Comparison of ENCODE assay signal across 8 cellular contexts in the genomic region with DNA sequence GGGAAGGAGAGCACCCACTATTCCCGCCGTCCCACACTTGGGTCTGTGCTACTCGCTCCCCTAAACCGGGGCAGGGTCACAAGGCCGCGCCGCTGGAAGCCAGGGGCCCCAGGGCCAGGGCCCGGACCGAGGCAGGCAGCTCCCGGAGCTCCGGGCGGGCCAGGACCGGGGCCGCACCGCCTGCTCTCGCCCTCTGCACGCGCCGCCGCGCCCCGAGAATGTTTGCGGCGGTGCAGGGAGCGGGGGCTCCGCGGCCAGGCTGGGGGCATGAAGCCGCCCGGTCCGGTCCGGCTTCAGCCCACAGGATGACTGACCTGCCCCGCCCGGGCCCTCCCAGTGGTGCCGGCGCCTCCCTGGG. TPM values are rescaled to one million over a fixed set of nuclear protein-coding genes. Genes with fewer than 3 reads are reported as not detected.
DNase-seq lines count a peak whose midpoint lies in the region; ATAC-seq, FAIRE-seq and TF ChIP-seq lines count a peak whose summit lies in the region.

No MANE protein-coding gene starts in this region.

- H3K9me1 ChIP-seq in K562 (ENCODE audit: control insufficient read depth, insufficient read depth, low read length) = no peaks in the 10 kb centered on the region

- DNase-seq in HAP-1 (ENCODE audit: low spot score in 2 of 2) (peak in 1 of 2 experiments; percentile 20), K562 (ENCODE audit: extremely low read depth in 1 of 4, low spot score in 3 of 4) (no peak), mesothelial cell of epicardium (ENCODE audit: low spot score in 2 of 2, unreplicated experiment in 2 of 2) (no peak), amniotic stem cell (lab: John Stamatoyannopoulos, UW) (no peak), nucleus accumbens (lab: John Stamatoyannopoulos, UW) (no peak), HuH-7.5 (ENCODE audit: low spot score) (no peak)

- H4K20me1 ChIP-seq in K562 (replicated peaks; ENCODE audit: control insufficient read depth, insufficient read depth, low read length) = no peaks in the 10 kb centered on the region

- peaks cover 17% of the 10 kb centered on the region for H3K27me3 Mint-ChIP-seq in mesothelial cell of epicardium (ENCODE audit: low read depth)

- no peak overlapping the region for H3K27ac ChIP-seq in ACC112 (ENCODE audit: low read depth, low read length)
- no peak overlapping the region for H3K27ac ChIP-seq in K562 (ENCODE audit: extremely low read depth, low read depth, low read length)

- peaks cover 6% of the 10 kb centered on the region for H3K36me3 Mint-ChIP-seq in mesothelial cell of epicardium

- no TSS peak for BruUV-seq in K562 (replicated peaks; lab: Mats Ljungman, UMichigan)

- H3K9me3 ChIP-seq in HAP-1 (no peaks in the 10 kb centered on the region), K562 (replicated peaks; ENCODE audit: control insufficient read depth, insufficient read depth, low read depth, low read length) (no peaks in the 10 kb centered on the region)

- no peak overlapping the region for H3K27ac Mint-ChIP-seq in mesothelial cell of epicardium

- TF ChIP-seq POLR2A in K562 (conservative IDR thresholded peaks at IDR 0.05) = no peak

- in situ Hi-C loops in HAP-1 (cut with MboI; ENCODE audit: low sequenced_read_pairs) (no loop called here), K562 (cut with MboI) (no loop called here)

- WGBS in K562 (ENCODE audit: insufficient coverage, low coverage, missing lambda C conversion rate) = 35% methylated on average over 17 of the region's 35 CpGs

- H3K27me3 ChIP-seq in ACC112 (ENCODE audit: insufficient read depth, low read length) (peaks cover 60% of the 10 kb centered on the region), HAP-1 (ENCODE audit: low read depth) (no peaks in the 10 kb centered on the region), K562 (ENCODE audit: control insufficient read depth in 2 of 2, insufficient read depth in 2 of 2, low read length in 2 of 2) (peaks cover 7 to 28% of the 10 kb centered on the region in 2 experiments)

- H3K36me3 ChIP-seq in ACC112 (ENCODE audit: insufficient read depth, low read length) (no peaks in the 10 kb centered on the region), HAP-1 (replicated peaks) (peaks cover 29% of the 10 kb centered on the region), K562 (ENCODE audit: control insufficient read depth, insufficient read depth, low read length) (no peaks in the 10 kb centered on the region)

- intact Hi-C loops in K562 (cut with micrococcal nuclease) = no loop called here

- TF ChIP-seq EP300 in K562 (IDR thresholded peaks at IDR 0.05; ENCODE audit: low read length) = no peak

- ATAC-seq in K562 = no peak
- no peak for ATAC-seq in HG03342 (IDR thresholded peaks at IDR 0.05; ENCODE audit: unreplicated experiment)

- no peak for TF ChIP-seq CTCF in K562 (IDR thresholded peaks at IDR 0.05 in 2 of 3, conservative IDR thresholded peaks at IDR 0.05 in 1 of 3; ENCODE audit: insufficient read depth in 2 of 3, low read depth in 1 of 3, low read length in 3 of 3)
- no peak for TF ChIP-seq CTCF in mesothelial cell of epicardium (IDR thresholded peaks at IDR 0.05; ENCODE audit: unreplicated experiment)

- no peak for FAIRE-seq in K562 (lab: Jason Lieb, UNC)

- H3K4me2 ChIP-seq in K562 (ENCODE audit: insufficient read depth, low read length) = peak overlapping the region; percentile 79

- POLR2A ChIA-PET in K562 (lab: Yijun Ruan, JAX) = interaction anchor here (1.0 kb wide), 1 partner anchor 53 kb away, joined by 3 read pairs; no protein-coding TSS in a partner anchor

- peak overlapping the region; percentile 78 for H3K4me3 Mint-ChIP-seq in mesothelial cell of epicardium

- peaks cover 9% of the 10 kb centered on the region for H3K4me1 Mint-ChIP-seq in mesothelial cell of epicardium

- no peaks in the 10 kb centered on the region for H3K9me3 Mint-ChIP-seq in mesothelial cell of epicardium

- no peak for TF ChIP-seq RAD21 in K562 (CRISPR knock-in tag; conservative IDR thresholded peaks at IDR 0.05 in 1 of 2, IDR thresholded peaks at IDR 0.05 in 1 of 2)

- H3K79me2 ChIP-seq in ACC112 (ENCODE audit: control insufficient read depth, insufficient read depth, low read length, unreplicated experiment) = no peaks in the 10 kb centered on the region
- H3K79me2 ChIP-seq in K562 (ENCODE audit: control insufficient read depth, insufficient read depth, low read length) = no peaks in the 10 kb centered on the region

- CTCF ChIA-PET in K562 (lab: Yijun Ruan, JAX; ENCODE audit: low intra/inter-chr PET ratio) = no interaction called here

- H3K4me1 ChIP-seq in ACC112 (ENCODE audit: control insufficient read depth, insufficient read depth, low read length, unreplicated experiment) (no peaks in the 10 kb centered on the region), HAP-1 (peaks cover 17% of the 10 kb centered on the region), K562 (replicated peaks in 1 of 2; ENCODE audit: control insufficient read depth in 2 of 2, insufficient read depth in 2 of 2, low read length in 2 of 2) (peaks cover 0 to 14% of the 10 kb centered on the region in 2 experiments; a peak in 2 of 5 replicates)

- H3K9ac ChIP-seq in K562 (ENCODE audit: insufficient read depth in 1 of 2, low read depth in 2 of 2, low read length in 2 of 2) = no peak overlapping the region; a peak in 1 of 4 replicates

- H2AFZ ChIP-seq in ACC112 (ENCODE audit: low read length, unreplicated experiment) (peak overlapping the region; percentile 82), K562 (ENCODE audit: low read depth, low read length) (no peak overlapping the region; the same call in 1 of the 2 replicates)

- H3K4me3 ChIP-seq in ACC112 (ENCODE audit: low read depth, low read length) (peak overlapping the region; percentile 78), HAP-1 (peak overlapping the region; percentile 75), K562 (peak overlapping the region; percentile 41)

TF ChIP-seq in K562, 482 proteins besides CTCF, POLR2A, EP300 and RAD21:
- TF ChIP-seq, protein P1, sequence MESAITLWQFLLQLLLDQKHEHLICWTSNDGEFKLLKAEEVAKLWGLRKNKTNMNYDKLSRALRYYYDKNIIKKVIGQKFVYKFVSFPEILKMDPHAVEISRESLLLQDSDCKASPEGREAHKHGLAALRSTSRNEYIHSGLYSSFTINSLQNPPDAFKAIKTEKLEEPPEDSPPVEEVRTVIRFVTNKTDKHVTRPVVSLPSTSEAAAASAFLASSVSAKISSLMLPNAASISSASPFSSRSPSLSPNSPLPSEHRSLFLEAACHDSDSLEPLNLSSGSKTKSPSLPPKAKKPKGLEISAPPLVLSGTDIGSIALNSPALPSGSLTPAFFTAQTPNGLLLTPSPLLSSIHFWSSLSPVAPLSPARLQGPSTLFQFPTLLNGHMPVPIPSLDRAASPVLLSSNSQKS (CRISPR knock-in tag; IDR thresholded peaks at IDR 0.05) = no peak
- TF ChIP-seq ZNF445 (CRISPR knock-in tag; IDR thresholded peaks at IDR 0.05; ENCODE audit: low read depth) (no peak), C11orf30 (IDR thresholded peaks at IDR 0.05; ENCODE audit: low read depth) (no peak), CBX8 (IDR thresholded peaks at IDR 0.05; ENCODE audit: borderline replicate concordance, extremely low read depth, low read depth, low read length, poor library complexity, severe bottlenecking) (no peak), KLF6 (CRISPR knock-in tag; IDR thresholded peaks at IDR 0.05; ENCODE audit: borderline replicate concordance) (no peak), MTF1 (CRISPR knock-in tag; IDR thresholded peaks at IDR 0.05; ENCODE audit: borderline replicate concordance) (no peak), ZNF274 (IDR thresholded peaks at IDR 0.05; ENCODE audit: borderline replicate concordance, low read depth, low read length) (no peak), HDAC2 (IDR thresholded peaks at IDR 0.05) (no peak), PTBP1 (IDR thresholded peaks at IDR 0.05; ENCODE audit: low read depth, low read length) (no peak), HLTF (IDR thresholded peaks at IDR 0.05) (no peak), HMG20B (CRISPR knock-in tag; IDR thresholded peaks at IDR 0.05) (no peak), HDGF (IDR thresholded peaks at IDR 0.05) (no peak), POLR2H (tag; IDR thresholded peaks at IDR 0.05; ENCODE audit: low read depth) (no peak), CBX2 (IDR thresholded peaks at IDR 0.05; ENCODE audit: insufficient read depth, low read length, poor library complexity, severe bottlenecking) (no peak)
TF ChIP-seq in K562: peak in this region for 0.

RNA-seq across cellular contexts. Expression of a gene that starts 0.4 kb away (rescaled TPM):
- 0.09 and 0.12 TPM in 2 replicates for total RNA-seq in K562 (2011; cell fraction: chromatin; rRNA removed; ENCODE audit: low replicate concordance)
- total RNA-seq in K562 (2011; cell fraction: nucleolus; rRNA removed) = not detected in 2 replicates
- total RNA-seq in K562 (2011; cell fraction: nucleoplasm; rRNA removed) = 0.07 and 0.15 TPM in 2 replicates
- 0.04 TPM in 1 of 2 replicates, not detected in the other for total RNA-seq in K562 (2014; rRNA removed)
- total RNA-seq in K562 (2014; rRNA removed; fragmentation: Illumina TruSeq; extraction: Trizol) = 0.18 TPM in 1 of 2 replicates, not detected in the other
- total RNA-seq in K562 (2015; rRNA removed; fragmentation: Illumina TruSeq; extraction: Trizol) = 0.11 and 0.14 TPM in 2 replicates
- total RNA-seq in K562 (2021) = not detected in 2 replicates
- 0.06 and 0.11 TPM in 2 replicates for polyA plus RNA-seq in K562 (2011; rRNA removed)
- 0.04 and 0.19 TPM in 2 replicates for polyA plus RNA-seq in K562 (2011; cell fraction: cytosol; rRNA removed)
- 0.07 TPM in 1 of 2 replicates, not detected in the other for polyA plus RNA-seq in K562 (2011; cell fraction: nucleus; rRNA removed)
- polyA plus RNA-seq in K562 (2012) = 0.21 and 0.66 TPM in 2 replicates
- polyA plus RNA-seq in K562 (2014; fragmentation: Illumina TruSeq; extraction: Trizol) = 0.12 TPM in 1 of 2 replicates, not detected in the other
- under 1 TPM; 0.35 to 0.39 TPM for polyA plus RNA-seq in K562 (2014; fragmentation: Nextera tagmentation; extraction: Ambion mirVana)
- 0.12 TPM in 1 of 2 replicates, not detected in the other for polyA plus RNA-seq in K562 (2014; rRNA removed)
- polyA minus RNA-seq in K562 (2011; rRNA and poly(A)+ RNA removed) = 0.18 and 0.24 TPM in 2 replicates
- not detected in 2 replicates for polyA minus RNA-seq in K562 (2011; cell fraction: cytosol; rRNA and poly(A)+ RNA removed)
- polyA minus RNA-seq in K562 (2011; cell fraction: nucleus; rRNA and poly(A)+ RNA removed) = 0.22 TPM in 1 of 2 replicates, not detected in the other
- total RNA-seq in mesothelial cell of epicardium = 8.3 to 8.9 TPM (median 8.6 TPM) in 3 replicates
